In genomic region chr12:27517961-27518668, GRCh38 we compare ENCODE assay signal across 1 cellular context.
TF ChIP-seq lines count a peak whose summit lies in the region.

No MANE protein-coding gene starts in this region.

TF ChIP-seq in SK-N-SH, 30 proteins besides CTCF, POLR2A, EP300 and RAD21 (continued from another document):
- TF ChIP-seq MAX (IDR thresholded peaks at IDR 0.05; ENCODE audit: low read depth) = no peak
- TF ChIP-seq TCF12 (IDR thresholded peaks at IDR 0.05) = peak; percentile 66
